Comparison of ENCODE assay signal across 15 cellular contexts in genomic region chr17:1482686-1483445, GRCh38. TPM values are rescaled to one million over a fixed set of nuclear protein-coding genes. Genes with fewer than 3 reads are reported as not detected.
DNase-seq lines count a peak whose midpoint lies in the region; ATAC-seq, FAIRE-seq and TF ChIP-seq lines count a peak whose summit lies in the region.
"Had no signal": no experiment of that assay in that cellular context is flagged by ENCODE, and none has a peak within 500 bp of the region (broad histone marks: within the 10 kb centered on the region; RNA-seq: fewer than 3 reads in every experiment).

No MANE protein-coding gene starts in this region.

- H3K4me3 Mint-ChIP-seq in GM23338 (no peak overlapping the region), astrocyte (ENCODE audit: unreplicated experiment) (peak overlapping the region; percentile 77)
- H3K4me3 Mint-ChIP-seq: dendritic cell treated with granulocyte-macrophage colony-stimulating factor and Interleukin-4, amounts not matched to agents 40 ng/mL and 50 ng/mL, for 4 days had no signal

- peaks cover 21% of the 10 kb centered on the region for H3K27me3 ChIP-seq in GM23338 (ENCODE audit: insufficient read depth)
- H3K27me3 ChIP-seq in astrocyte (ENCODE audit: insufficient read depth, low read length): no peaks in the 10 kb centered on the region
- no peaks in the 10 kb centered on the region for H3K27me3 ChIP-seq in lower lobe of right lung (ENCODE audit: low read depth)
- H3K27me3 ChIP-seq in stomach smooth muscle (ENCODE audit: control insufficient read depth in 1 of 2, insufficient read depth in 2 of 2, low read length in 2 of 2): no peaks in the 10 kb centered on the region
- H3K27me3 ChIP-seq: adrenal gland, hepatocyte had no signal

- TF ChIP-seq CTCF in GM23338 (conservative IDR thresholded peaks at IDR 0.05; ENCODE audit: low read depth in 2 of 2) (no peak), astrocyte (IDR thresholded peaks at IDR 0.05; ENCODE audit: insufficient read depth, low read depth, low read length) (no peak), lower lobe of right lung (IDR thresholded peaks at IDR 0.05) (no peak)

- no peak overlapping the region for H3K9ac ChIP-seq in astrocyte (ENCODE audit: low read length)
- H3K9ac ChIP-seq in stomach smooth muscle (ENCODE audit: low read length in 2 of 2): no peak overlapping the region

- no peak for ATAC-seq in GM23338
- no peak for ATAC-seq in lower lobe of right lung

- intact Hi-C loops in lower lobe of right lung (cut with DNase I): no loop called here

- peaks cover 22% of the 10 kb centered on the region; the same call in 1 of the 2 replicates for H3F3A ChIP-seq in GM23338 (replicated peaks; ENCODE audit: low read depth)

- no peak overlapping the region for H2AFZ ChIP-seq in GM23338
- no peak overlapping the region for H2AFZ ChIP-seq in astrocyte (ENCODE audit: low read depth, low read length)
- H2AFZ ChIP-seq: hepatocyte had no signal

- no peaks in the 10 kb centered on the region for H3K36me3 ChIP-seq in GM23338 (ENCODE audit: insufficient read depth)
- peaks cover 10% of the 10 kb centered on the region for H3K36me3 ChIP-seq in astrocyte (ENCODE audit: insufficient read depth, low read length)
- H3K36me3 ChIP-seq in lower lobe of right lung: peaks cover 61% of the 10 kb centered on the region
- H3K36me3 ChIP-seq in stomach smooth muscle (ENCODE audit: control insufficient read depth in 2 of 2, insufficient read depth in 2 of 2, low read length in 2 of 2): peaks cover 31 to 32% of the 10 kb centered on the region in 2 donors

- H3K27ac Mint-ChIP-seq in GM23338 (no peak overlapping the region), astrocyte (ENCODE audit: unreplicated experiment) (peak overlapping the region; percentile 34)
- H3K27ac Mint-ChIP-seq: dendritic cell treated with granulocyte-macrophage colony-stimulating factor and Interleukin-4, amounts not matched to agents 40 ng/mL and 50 ng/mL, for 4 days had no signal

- DNase-seq in GM23338 (ENCODE audit: low spot score): peak; percentile 50
- DNase-seq in astrocyte (ENCODE audit: low read depth): no peak
- DNase-seq in lower lobe of right lung: no peak
- DNase-seq in activated CD8-positive, alpha-beta memory T cell treated with anti-CD3 and anti-CD28 coated beads, Interleukin-2, amount 50 U/mL, for 48 hours: no peak
- DNase-seq in cerebellum (ENCODE audit: low spot score): no peak
- no peak for DNase-seq in NCI-H69 (lab: John Stamatoyannopoulos, UW)
- DNase-seq in NCI-H2171 treated with DMSO at 0.1 percent for 48 hours (lab: John Stamatoyannopoulos, UW): no peak
- DNase-seq: activated CD4-positive, alpha-beta T cell treated with anti-CD3 and anti-CD28 coated beads for 4 hours; DMS53; MV-4-11; SIG-M5 had no signal

- H3K27me3 Mint-ChIP-seq in GM23338 (ENCODE audit: insufficient read depth, low read depth, poor library complexity) (peaks cover 34% of the 10 kb centered on the region), astrocyte (ENCODE audit: low read depth, unreplicated experiment) (no peaks in the 10 kb centered on the region)

- H3K4me2 ChIP-seq in GM23338: no peak overlapping the region
- H3K4me2 ChIP-seq in astrocyte (ENCODE audit: low read length): no peak overlapping the region
- H3K4me2 ChIP-seq: hepatocyte had no signal

- H3K79me2 ChIP-seq in GM23338 (replicated peaks; ENCODE audit: insufficient read depth) (no peaks in the 10 kb centered on the region), astrocyte (ENCODE audit: insufficient read depth, low read length) (peaks cover 12% of the 10 kb centered on the region)

- no peaks in the 10 kb centered on the region for H3K9me2 ChIP-seq in GM23338 (ENCODE audit: insufficient read depth)

- no peak overlapping the region for H3K4me3 ChIP-seq in GM23338
- H3K4me3 ChIP-seq in astrocyte (ENCODE audit: insufficient read depth, low read depth, low read length): no peak overlapping the region
- H3K4me3 ChIP-seq in lower lobe of right lung: no peak overlapping the region
- H3K4me3 ChIP-seq in stomach smooth muscle (ENCODE audit: low read length in 2 of 2): no peak overlapping the region
- H3K4me3 ChIP-seq: adrenal gland, hepatocyte had no signal

- H3K9me3 ChIP-seq in astrocyte (ENCODE audit: insufficient read depth, low read depth, low read length) (no peaks in the 10 kb centered on the region), lower lobe of right lung (no peaks in the 10 kb centered on the region), stomach smooth muscle (ENCODE audit: control insufficient read depth in 2 of 2, low read length in 2 of 2) (no peaks in the 10 kb centered on the region)
- H3K9me3 ChIP-seq: adrenal gland had no signal

- FAIRE-seq in astrocyte (lab: Jason Lieb, UNC): no peak

- H3K9me3 Mint-ChIP-seq in GM23338 (no peaks in the 10 kb centered on the region; the same call in 2 of the 3 replicates), astrocyte (ENCODE audit: unreplicated experiment) (no peaks in the 10 kb centered on the region)
- H3K9me3 Mint-ChIP-seq: dendritic cell treated with granulocyte-macrophage colony-stimulating factor and Interleukin-4, amounts not matched to agents 40 ng/mL and 50 ng/mL, for 4 days had no signal

- H3K27ac ChIP-seq in GM23338 (ENCODE audit: low read depth): no peak overlapping the region
- no peak overlapping the region for H3K27ac ChIP-seq in astrocyte (ENCODE audit: low read depth, low read length)
- peak overlapping the region; percentile 4 for H3K27ac ChIP-seq in lower lobe of right lung
- peak overlapping the region; percentile 60 for H3K27ac ChIP-seq in stomach smooth muscle (ENCODE audit: low read length)
- H3K27ac ChIP-seq: hepatocyte had no signal

- H3K4me1 Mint-ChIP-seq in GM23338: peaks cover 21% of the 10 kb centered on the region
- peaks cover 7% of the 10 kb centered on the region for H3K4me1 Mint-ChIP-seq in astrocyte (ENCODE audit: low read depth, unreplicated experiment)

- H3K4me1 ChIP-seq in GM23338 (ENCODE audit: insufficient read depth): peaks cover 7% of the 10 kb centered on the region; the same call in 1 of the 2 replicates
- peaks cover 21% of the 10 kb centered on the region for H3K4me1 ChIP-seq in astrocyte (ENCODE audit: insufficient read depth, low read length)
- peaks cover 31% of the 10 kb centered on the region for H3K4me1 ChIP-seq in lower lobe of right lung
- H3K4me1 ChIP-seq in stomach smooth muscle (ENCODE audit: control insufficient read depth, insufficient read depth, low read length): peaks cover 50% of the 10 kb centered on the region

- H4K20me1 ChIP-seq in GM23338 (replicated peaks; ENCODE audit: insufficient read depth) (no peaks in the 10 kb centered on the region; the same call in 1 of the 2 replicates), astrocyte (ENCODE audit: insufficient read depth, low read length) (peaks cover 35% of the 10 kb centered on the region)

- H3K36me3 Mint-ChIP-seq in GM23338 (ENCODE audit: low read depth): peaks cover 29% of the 10 kb centered on the region
- peaks cover 14% of the 10 kb centered on the region for H3K36me3 Mint-ChIP-seq in astrocyte (ENCODE audit: low read depth, unreplicated experiment)

TF ChIP-seq in GM23338, 12 proteins besides CTCF, POLR2A, EP300 and RAD21 (continues in another document):
- TF ChIP-seq EZH2 (IDR thresholded peaks at IDR 0.05; ENCODE audit: low read depth, unreplicated experiment) (no peak), REST (IDR thresholded peaks at IDR 0.05; ENCODE audit: unreplicated experiment) (no peak), ETS1 (IDR thresholded peaks at IDR 0.05) (no peak), ZNF114 (CRISPR knock-in tag; IDR thresholded peaks at IDR 0.05) (no peak)

RNA-seq across cellular contexts. Expression of gene MYO1C, which starts 9.6 kb away (rescaled TPM):
- total RNA-seq in GM23338 (2014; rRNA removed; shearing (Covaris generic)): 35.2 and 57.1 TPM in 2 replicates
- 12.3 and 13.9 TPM in 2 replicates for polyA plus RNA-seq in GM23338 (2016; fragmentation: Nextera tagmentation; extraction: Ambion mirVana)
- total RNA-seq in astrocyte: 132 and 134 TPM in 2 replicates
- 213 TPM for total RNA-seq in lower lobe of right lung
- 8.8 TPM for total RNA-seq in cerebellum

RNA-seq across cellular contexts. Expression of gene CRK, which starts 26.8 kb away (rescaled TPM):
- total RNA-seq in GM23338 (2014; rRNA removed; shearing (Covaris generic)): 59.8 and 61.1 TPM in 2 replicates
- polyA plus RNA-seq in GM23338 (2016; fragmentation: Nextera tagmentation; extraction: Ambion mirVana): 28.6 and 32.6 TPM in 2 replicates
- total RNA-seq in astrocyte (81.1 and 83.5 TPM in 2 replicates), lower lobe of right lung (66.2 TPM), cerebellum (76.1 TPM)

RNA-seq across cellular contexts. Expression of gene INPP5K, which starts 33.5 kb away (rescaled TPM):
- 22.5 and 29.7 TPM in 2 replicates for total RNA-seq in GM23338 (2014; rRNA removed; shearing (Covaris generic))
- polyA plus RNA-seq in GM23338 (2016; fragmentation: Nextera tagmentation; extraction: Ambion mirVana): 8.4 TPM in 2 replicates
- total RNA-seq in astrocyte (26.4 and 26.7 TPM in 2 replicates), lower lobe of right lung (57.9 TPM), cerebellum (30.8 TPM)

Comparison
In these comparisons a context has a peak if more than half of its experiments do, and no peak if none do; other contexts are left out.
1. H3K27ac ChIP-seq: peak in lower lobe of right lung (single experiment) and stomach smooth muscle (single experiment); none in GM23338 (single experiment) and astrocyte (single experiment).